1 cellular context compared by ENCODE assay signal in the genomic region with DNA sequence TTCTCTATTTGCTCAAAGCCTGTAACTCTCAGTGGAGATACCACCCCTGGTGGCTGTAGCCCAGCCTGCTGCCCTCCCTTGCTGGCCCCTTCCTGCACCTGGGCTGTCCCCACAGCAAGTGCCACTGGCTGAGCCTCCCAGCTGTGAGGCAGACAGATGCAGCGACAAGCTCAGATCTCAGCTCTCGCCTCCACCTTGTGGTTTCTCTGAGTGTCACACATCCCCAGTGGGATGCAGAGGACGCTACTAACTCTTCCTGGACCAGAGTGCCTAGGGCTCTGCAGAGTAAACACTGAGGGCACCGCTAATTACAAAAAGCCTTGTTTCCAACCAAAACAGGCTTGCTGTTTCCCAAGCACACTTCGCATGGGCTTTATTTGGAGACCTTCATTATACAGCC.
TF ChIP-seq lines count a peak whose summit lies in the region.

No MANE protein-coding gene starts in this region.

TF ChIP-seq in HepG2, 621 proteins besides CTCF, POLR2A, EP300 and RAD21 (continued from another document):
- TF ChIP-seq ZNF780A (CRISPR knock-in tag; IDR thresholded peaks at IDR 0.05): 0 out of 2 replicates have a peak, but pooled peaks have one; percentile 40
- TF ChIP-seq TSC22D2 (CRISPR knock-in tag; IDR thresholded peaks at IDR 0.05; ENCODE audit: borderline replicate concordance): no peak
- TF ChIP-seq, protein P1, sequence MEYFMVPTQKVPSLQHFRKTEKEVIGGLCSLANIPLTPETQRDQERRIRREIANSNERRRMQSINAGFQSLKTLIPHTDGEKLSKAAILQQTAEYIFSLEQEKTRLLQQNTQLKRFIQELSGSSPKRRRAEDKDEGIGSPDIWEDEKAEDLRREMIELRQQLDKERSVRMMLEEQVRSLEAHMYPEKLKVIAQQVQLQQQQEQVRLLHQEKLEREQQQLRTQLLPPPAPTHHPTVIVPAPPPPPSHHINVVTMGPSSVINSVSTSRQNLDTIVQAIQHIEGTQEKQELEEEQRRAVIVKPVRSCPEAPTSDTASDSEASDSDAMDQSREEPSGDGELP (IDR thresholded peaks at IDR 0.05; ENCODE audit: borderline replicate concordance, low read depth): peak; percentile 46; the same call in 1 of the 2 replicates
- no peak for TF ChIP-seq SNAI1 (CRISPR knock-in tag; IDR thresholded peaks at IDR 0.05; ENCODE audit: borderline replicate concordance)
- TF ChIP-seq FOXA1 (IDR thresholded peaks at IDR 0.05): no peak
- TF ChIP-seq FOXA1 (CRISPR knock-in tag; IDR thresholded peaks at IDR 0.05): no peak
- TF ChIP-seq ELF3 (CRISPR knock-in tag; IDR thresholded peaks at IDR 0.05): 0 out of 2 replicates have a peak, but pooled peaks have one; percentile 41
- TF ChIP-seq ZC3H13 (CRISPR knock-in tag; IDR thresholded peaks at IDR 0.05): 0 out of 2 replicates have a peak, but pooled peaks have one; percentile 51
- peak; percentile 37; the same call in 1 of the 2 replicates for TF ChIP-seq SALL1 (CRISPR knock-in tag; IDR thresholded peaks at IDR 0.05)
- TF ChIP-seq RXRA (CRISPR knock-in tag; IDR thresholded peaks at IDR 0.05): 0 out of 2 replicates have a peak, but pooled peaks have one; percentile 27
- TF ChIP-seq ZBTB42 (CRISPR knock-in tag; IDR thresholded peaks at IDR 0.05): peak; percentile 85; the same call in 1 of the 2 replicates
- no peak for TF ChIP-seq SALL2 (CRISPR knock-in tag; IDR thresholded peaks at IDR 0.05)
- TF ChIP-seq ZIK1 (CRISPR knock-in tag; IDR thresholded peaks at IDR 0.05; ENCODE audit: borderline replicate concordance, low read depth): 0 out of 2 replicates have a peak, but pooled peaks have one; percentile 33
- TF ChIP-seq SMC3 (IDR thresholded peaks at IDR 0.05; ENCODE audit: low read length): peak; percentile 46; the same call in 1 of the 2 replicates
- TF ChIP-seq XRCC5 (optimal IDR thresholded peaks at IDR 0.05; ENCODE audit: low read length): peak; percentile 47
- no peak for TF ChIP-seq POLR2AphosphoS2 (IDR thresholded peaks at IDR 0.05; ENCODE audit: low read depth, low read length)
- TF ChIP-seq, protein P2, sequence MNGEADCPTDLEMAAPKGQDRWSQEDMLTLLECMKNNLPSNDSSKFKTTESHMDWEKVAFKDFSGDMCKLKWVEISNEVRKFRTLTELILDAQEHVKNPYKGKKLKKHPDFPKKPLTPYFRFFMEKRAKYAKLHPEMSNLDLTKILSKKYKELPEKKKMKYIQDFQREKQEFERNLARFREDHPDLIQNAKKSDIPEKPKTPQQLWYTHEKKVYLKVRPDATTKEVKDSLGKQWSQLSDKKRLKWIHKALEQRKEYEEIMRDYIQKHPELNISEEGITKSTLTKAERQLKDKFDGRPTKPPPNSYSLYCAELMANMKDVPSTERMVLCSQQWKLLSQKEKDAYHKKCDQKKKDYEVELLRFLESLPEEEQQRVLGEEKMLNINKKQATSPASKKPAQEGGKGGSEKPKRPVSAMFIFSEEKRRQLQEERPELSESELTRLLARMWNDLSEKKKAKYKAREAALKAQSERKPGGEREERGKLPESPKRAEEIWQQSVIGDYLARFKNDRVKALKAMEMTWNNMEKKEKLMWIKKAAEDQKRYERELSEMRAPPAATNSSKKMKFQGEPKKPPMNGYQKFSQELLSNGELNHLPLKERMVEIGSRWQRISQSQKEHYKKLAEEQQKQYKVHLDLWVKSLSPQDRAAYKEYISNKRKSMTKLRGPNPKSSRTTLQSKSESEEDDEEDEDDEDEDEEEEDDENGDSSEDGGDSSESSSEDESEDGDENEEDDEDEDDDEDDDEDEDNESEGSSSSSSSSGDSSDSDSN (CRISPR knock-in tag; IDR thresholded peaks at IDR 0.05): peak; percentile 27; the same call in 1 of the 2 replicates
